ENCODE assay signal across 12 cellular contexts in the genomic region with DNA sequence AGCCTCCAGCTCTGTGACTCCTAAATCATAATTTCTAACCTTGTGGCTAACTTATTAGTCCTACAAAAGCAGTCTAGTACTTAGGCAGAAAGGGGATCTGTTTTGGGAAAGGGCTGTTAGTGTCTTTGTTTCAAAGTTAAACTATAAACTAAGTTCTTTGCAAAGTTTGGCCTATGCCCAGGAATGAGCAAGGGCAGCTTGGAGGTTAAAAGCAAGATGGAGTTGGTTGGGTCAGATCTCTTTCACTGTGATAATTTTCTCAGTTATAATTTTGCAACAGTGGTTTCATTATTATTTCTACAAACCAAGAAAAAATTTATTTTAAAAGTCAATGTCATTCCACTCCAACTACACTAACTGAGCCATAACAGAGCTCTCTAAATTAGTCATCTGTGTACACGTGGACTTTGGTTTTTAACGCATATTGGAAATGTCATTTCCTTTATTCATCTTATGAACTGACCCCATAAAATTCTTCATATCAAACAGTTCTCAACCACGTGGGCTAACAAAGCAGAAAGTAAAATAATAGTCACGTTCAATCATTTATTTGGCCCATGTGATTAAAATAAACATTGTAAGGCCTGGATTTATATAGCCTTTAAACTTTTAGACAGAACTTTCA.
A peak's percentile ranks its signal among the peaks of the same experiment; 100 is the strongest.
DNase-seq lines count a peak whose midpoint lies in the region; ATAC-seq and TF ChIP-seq lines count a peak whose summit lies in the region.
"Had no signal": no experiment of that assay in that cellular context is flagged by ENCODE, and none has a peak within 500 bp of the region (broad histone marks: within the 10 kb centered on the region; RNA-seq: fewer than 3 reads in every experiment).

No MANE protein-coding gene starts in this region.

- intact Hi-C loops in spleen (cut with DNase I; ENCODE audit: low total_unique reads), result no loop called here

- ATAC-seq in GM19328 (IDR thresholded peaks at IDR 0.05; ENCODE audit: unreplicated experiment) (peak; percentile 78), HG02938 (IDR thresholded peaks at IDR 0.05; ENCODE audit: unreplicated experiment) (peak; percentile 97), RWPE2 (ENCODE audit: low read depth) (peak; percentile 29; the same call in 1 of the 3 replicates)

- no peak for TF ChIP-seq CTCF in RWPE2 (IDR thresholded peaks at IDR 0.05; ENCODE audit: poor library complexity, severe bottlenecking)
- TF ChIP-seq CTCF in spleen (IDR thresholded peaks at IDR 0.05 in 8 of 11, conservative IDR thresholded peaks at IDR 0.05 in 3 of 11), result no peak
- no peak for TF ChIP-seq CTCF in progenitor cell of endocrine pancreas (IDR thresholded peaks at IDR 0.05; ENCODE audit: unreplicated experiment)

- no peaks in the 10 kb centered on the region for H3K4me1 Mint-ChIP-seq in progenitor cell of endocrine pancreas (ENCODE audit: low read depth)

- H3K27ac ChIP-seq in RWPE2 (ENCODE audit: poor library complexity, severe bottlenecking) (no peak overlapping the region), spleen (no peak overlapping the region)
- H3K27ac ChIP-seq: RWPE1 had no signal

- no peaks in the 10 kb centered on the region for H3K4me1 ChIP-seq in RWPE2 (ENCODE audit: insufficient read depth, poor library complexity, severe bottlenecking)
- H3K4me1 ChIP-seq in spleen, result no peaks in the 10 kb centered on the region

- WGBS in spleen, 5 donors, result 52 to 71% (median 63%) methylated on average over 4 of the region's 4 CpGs

- no peak for TF ChIP-seq POLR2A in spleen (IDR thresholded peaks at IDR 0.05)

- peak; percentile 69 for DNase-seq in DMS53 treated with DMSO at 0.1 percent for 48 hours (lab: John Stamatoyannopoulos, UW; ENCODE audit: unreplicated experiment)
- DNase-seq in RWPE2 (ENCODE audit: low spot score), result no peak
- DNase-seq in NCI-H2196 treated with DMSO at 0.1 percent for 48 hours (lab: John Stamatoyannopoulos, UW; ENCODE audit: unreplicated experiment), result no peak
- no peak for DNase-seq in NOMO-1 (lab: John Stamatoyannopoulos, UW; ENCODE audit: unreplicated experiment in 2 of 2)
- no peak for DNase-seq in spleen
- no peak for DNase-seq in progenitor cell of endocrine pancreas (ENCODE audit: low spot score, unreplicated experiment)
- DNase-seq: activated CD8-positive, alpha-beta memory T cell treated with anti-CD3 and anti-CD28 coated beads for 24 hours; cerebellar nuclear complex; occipital lobe had no signal

- no peak overlapping the region for H3K27ac Mint-ChIP-seq in progenitor cell of endocrine pancreas

- H3K27me3 Mint-ChIP-seq in progenitor cell of endocrine pancreas, result no peaks in the 10 kb centered on the region

- no peak overlapping the region for H3K4me3 ChIP-seq in RWPE2 (ENCODE audit: severe bottlenecking)
- H3K4me3 ChIP-seq in spleen, result no peak overlapping the region

- H3K9me3 ChIP-seq in RWPE2 (ENCODE audit: severe bottlenecking) (no peaks in the 10 kb centered on the region), spleen (peaks cover 0 to 20% (median 5%) of the 10 kb centered on the region in 8 donors)

- H3K27me3 ChIP-seq in RWPE2 (ENCODE audit: insufficient read depth, poor library complexity, severe bottlenecking) (no peaks in the 10 kb centered on the region), spleen (replicated peaks in 1 of 7) (no peaks in the 10 kb centered on the region)

- H3K4me3 Mint-ChIP-seq in progenitor cell of endocrine pancreas (ENCODE audit: low read depth), result no peak overlapping the region

- peaks cover 10% of the 10 kb centered on the region for H3K9me3 Mint-ChIP-seq in progenitor cell of endocrine pancreas (ENCODE audit: low read depth)

- peaks cover 2% of the 10 kb centered on the region for H3K36me3 Mint-ChIP-seq in progenitor cell of endocrine pancreas (ENCODE audit: insufficient read depth)

- H3K36me3 ChIP-seq in RWPE2 (ENCODE audit: low read depth), result no peaks in the 10 kb centered on the region
- no peaks in the 10 kb centered on the region for H3K36me3 ChIP-seq in spleen

Comparison
In these comparisons a context has a peak if more than half of its experiments do, and no peak if none do; other contexts are left out.
1. ATAC-seq: peak in every context shown above with its lines; median percentile 97 in HG02938; 78 in GM19328; 29 in RWPE2.